Comparison of ENCODE assay signal across 8 cellular contexts in the genomic region with DNA sequence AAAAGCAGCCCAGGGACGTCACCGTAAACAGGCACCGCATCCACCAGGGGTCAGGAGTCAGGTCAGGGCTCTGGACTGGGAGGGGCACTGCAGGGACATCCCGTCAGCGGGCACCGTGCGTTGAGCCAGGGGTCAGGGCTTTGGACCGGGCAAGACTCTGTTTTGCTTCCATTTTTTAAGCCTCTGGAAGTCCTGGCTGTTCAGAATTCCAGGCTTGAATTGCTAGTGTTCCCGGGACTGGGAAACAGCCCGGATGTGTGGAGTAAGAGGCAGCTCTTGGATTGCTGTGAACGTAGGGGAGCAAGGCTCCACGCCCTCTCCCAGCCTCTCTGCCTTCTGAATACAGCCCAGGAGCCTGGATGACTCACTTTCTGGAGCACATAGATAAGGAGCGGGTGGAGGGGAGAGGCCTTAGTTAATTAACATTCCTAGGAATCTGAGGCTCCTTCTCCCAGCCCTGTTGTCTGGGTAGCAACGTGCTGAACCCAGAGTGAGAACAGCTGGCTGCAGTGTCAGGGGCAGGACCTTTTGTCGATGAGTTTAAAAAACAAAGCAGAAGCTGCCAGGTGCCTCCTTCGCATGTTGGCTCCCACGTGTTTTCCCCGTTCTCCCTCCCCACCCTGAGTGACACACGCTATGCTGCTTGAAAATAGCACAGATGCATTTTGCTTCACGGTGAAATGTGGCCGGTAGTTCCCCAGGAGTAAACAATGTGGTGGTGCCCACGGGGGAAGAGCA. TPM values are rescaled to one million over a fixed set of nuclear protein-coding genes. Genes with fewer than 3 reads are reported as not detected.
A peak's percentile ranks its signal among the peaks of the same experiment; 100 is the strongest.
DNase-seq lines count a peak whose midpoint lies in the region; ATAC-seq and TF ChIP-seq lines count a peak whose summit lies in the region.

No MANE protein-coding gene starts in this region.

- BruUV-seq in A673 (replicated peaks; lab: Mats Ljungman, UMichigan) = no TSS peak

- no peaks in the 10 kb centered on the region for H3K27me3 Mint-ChIP-seq in T-helper 17 cell
- H3K27me3 Mint-ChIP-seq in activated CD8-positive, alpha-beta memory T cell treated with anti-CD3 and anti-CD28 coated beads, Interleukin-2, amount 10 ng/mL, durations not matched to agents 7 days and 5 days = no peaks in the 10 kb centered on the region

- POLR2A ChIA-PET in A673 (lab: Charles Lee; ENCODE audit: low non-redundant PET) = no interaction called here
- POLR2A ChIA-PET in GM10248 (lab: Yijun Ruan, JAX) = no interaction called here

- no peaks in the 10 kb centered on the region for H3K9me2 ChIP-seq in neural cell (ENCODE audit: insufficient read depth, low read length)

- H3K36me3 ChIP-seq in A673 (ENCODE audit: insufficient read depth, low read length, poor library complexity, severe bottlenecking) (no peaks in the 10 kb centered on the region), neural cell (ENCODE audit: insufficient read depth, low read length) (no peaks in the 10 kb centered on the region)

- no peaks in the 10 kb centered on the region for H4K20me1 ChIP-seq in neural cell (ENCODE audit: insufficient read depth)

- H3K4me1 Mint-ChIP-seq in T-helper 17 cell = peaks cover 21% of the 10 kb centered on the region
- H3K4me1 Mint-ChIP-seq in activated CD8-positive, alpha-beta memory T cell treated with anti-CD3 and anti-CD28 coated beads, Interleukin-2, amount 10 ng/mL, durations not matched to agents 7 days and 5 days = no peaks in the 10 kb centered on the region

- H3K9me3 ChIP-seq in A673 (ENCODE audit: low read depth, low read length, poor library complexity, severe bottlenecking) = no peaks in the 10 kb centered on the region
- no peaks in the 10 kb centered on the region for H3K9me3 ChIP-seq in T-helper 17 cell (ENCODE audit: control insufficient read depth, low read length, poor library complexity, severe bottlenecking)
- H3K9me3 ChIP-seq in neural cell (ENCODE audit: low read length) = no peaks in the 10 kb centered on the region

- H3K4me1 ChIP-seq in A673 (ENCODE audit: insufficient read depth, low read length, poor library complexity, severe bottlenecking) = peaks cover 7% of the 10 kb centered on the region

- intact Hi-C loops in A673 (cut with micrococcal nuclease; ENCODE audit: unreplicated experiment) = no loop called here

- TF ChIP-seq EP300 in neural cell (conservative IDR thresholded peaks at IDR 0.05; ENCODE audit: poor library complexity, severe bottlenecking) = no peak

- H2AFZ ChIP-seq in neural cell (ENCODE audit: low read depth, low read length) = no peak overlapping the region

- ATAC-seq in HG03460 (IDR thresholded peaks at IDR 0.05; ENCODE audit: unreplicated experiment) (peak; percentile 40), T-helper 17 cell (peak; percentile 12)
- no peak for ATAC-seq in activated CD8-positive, alpha-beta memory T cell treated with anti-CD3 and anti-CD28 coated beads, Interleukin-2, amount 10 ng/mL, durations not matched to agents 7 days and 5 days

- peaks cover 6% of the 10 kb centered on the region for H3F3A ChIP-seq in neural cell (ENCODE audit: insufficient read depth, low read length, poor library complexity, severe bottlenecking)

- H3K27me3 ChIP-seq in A673 (replicated peaks; ENCODE audit: insufficient read depth, low read depth, low read length, poor library complexity) (no peaks in the 10 kb centered on the region), neural cell (ENCODE audit: insufficient read depth, low read depth, low read length) (no peaks in the 10 kb centered on the region)

- H3K9me3 Mint-ChIP-seq in activated CD8-positive, alpha-beta memory T cell treated with anti-CD3 and anti-CD28 coated beads, Interleukin-2, amount 10 ng/mL, durations not matched to agents 7 days and 5 days (ENCODE audit: low read depth) = no peaks in the 10 kb centered on the region

- no peak overlapping the region for H3K27ac ChIP-seq in A673 (ENCODE audit: low read depth, low read length, poor library complexity, severe bottlenecking)
- H3K27ac ChIP-seq in neural cell (ENCODE audit: low read length) = no peak overlapping the region

- TF ChIP-seq CTCF in A673 (conservative IDR thresholded peaks at IDR 0.05; ENCODE audit: low read depth, low read length) (no peak), GM10248 (IDR thresholded peaks at IDR 0.05; ENCODE audit: control extremely low read depth, extremely low read depth, low read depth, missing control alignments) (no peak), neural cell (IDR thresholded peaks at IDR 0.05; ENCODE audit: poor library complexity, severe bottlenecking) (peak; percentile 19)

- DNase-seq in A673 (ENCODE audit: low spot score) (peak; percentile 75), GM10248 (ENCODE audit: extremely low spot score) (peak; percentile 75), T-helper 17 cell (no peak), fibroblast of the conjunctiva (ENCODE audit: low read depth) (peak; percentile 71), cerebellar nuclear complex (lab: John Stamatoyannopoulos, UW) (no peak)
- no peak for DNase-seq in activated CD8-positive, alpha-beta memory T cell treated with anti-CD3 and anti-CD28 coated beads, Interleukin-2, amount 10 ng/mL, durations not matched to agents 7 days and 5 days

- no peaks in the 10 kb centered on the region for H3K79me2 ChIP-seq in neural cell (replicated peaks; ENCODE audit: insufficient read depth, low read length)

- H3K9ac ChIP-seq in neural cell (ENCODE audit: low read length) = peak overlapping the region; percentile 3

- H3K4me2 ChIP-seq in neural cell (ENCODE audit: low read length) = no peak overlapping the region

- H3K36me3 Mint-ChIP-seq in T-helper 17 cell (ENCODE audit: low read depth) = no peaks in the 10 kb centered on the region
- no peaks in the 10 kb centered on the region for H3K36me3 Mint-ChIP-seq in activated CD8-positive, alpha-beta memory T cell treated with anti-CD3 and anti-CD28 coated beads, Interleukin-2, amount 10 ng/mL, durations not matched to agents 7 days and 5 days

- no peak overlapping the region for H3K4me3 Mint-ChIP-seq in T-helper 17 cell
- H3K4me3 Mint-ChIP-seq in activated CD8-positive, alpha-beta memory T cell treated with anti-CD3 and anti-CD28 coated beads, Interleukin-2, amount 10 ng/mL, durations not matched to agents 7 days and 5 days = no peak overlapping the region

- TF ChIP-seq RAD21 in neural cell (conservative IDR thresholded peaks at IDR 0.05) = no peak

- H3K4me3 ChIP-seq in A673 (ENCODE audit: low read depth, low read length, poor library complexity, severe bottlenecking) (no peak overlapping the region), neural cell (ENCODE audit: low read length) (no peak overlapping the region)

- peak overlapping the region; percentile 27 for H3K27ac Mint-ChIP-seq in T-helper 17 cell
- H3K27ac Mint-ChIP-seq in activated CD8-positive, alpha-beta memory T cell treated with anti-CD3 and anti-CD28 coated beads, Interleukin-2, amount 10 ng/mL, durations not matched to agents 7 days and 5 days = no peak overlapping the region

- CTCF ChIA-PET in A673 (lab: Charles Lee) (interaction anchor here (0.5 kb wide), 1 partner anchor 85 kb away, joined by 10 read pairs; no protein-coding TSS in a partner anchor), GM10248 (lab: Yijun Ruan, JAX) (interaction anchor here (1.5 kb wide), 1 partner anchor 162 kb away, joined by 6 read pairs; no protein-coding TSS in a partner anchor)
- CTCF ChIA-PET in activated CD8-positive, alpha-beta memory T cell treated with anti-CD3 and anti-CD28 coated beads, Interleukin-2, amount 10 ng/mL, durations not matched to agents 7 days and 5 days (lab: Charles Lee) = no interaction called here

TF ChIP-seq in neural cell, 6 proteins besides CTCF, POLR2A, EP300 and RAD21:
- no peak for TF ChIP-seq TAF1 (IDR thresholded peaks at IDR 0.05; ENCODE audit: low read depth)
- peak; percentile 52 for TF ChIP-seq MXI1 (conservative IDR thresholded peaks at IDR 0.05; ENCODE audit: poor library complexity, severe bottlenecking)
- TF ChIP-seq POLR2AphosphoS5 (IDR thresholded peaks at IDR 0.05) = no peak
- TF ChIP-seq, protein P1, sequence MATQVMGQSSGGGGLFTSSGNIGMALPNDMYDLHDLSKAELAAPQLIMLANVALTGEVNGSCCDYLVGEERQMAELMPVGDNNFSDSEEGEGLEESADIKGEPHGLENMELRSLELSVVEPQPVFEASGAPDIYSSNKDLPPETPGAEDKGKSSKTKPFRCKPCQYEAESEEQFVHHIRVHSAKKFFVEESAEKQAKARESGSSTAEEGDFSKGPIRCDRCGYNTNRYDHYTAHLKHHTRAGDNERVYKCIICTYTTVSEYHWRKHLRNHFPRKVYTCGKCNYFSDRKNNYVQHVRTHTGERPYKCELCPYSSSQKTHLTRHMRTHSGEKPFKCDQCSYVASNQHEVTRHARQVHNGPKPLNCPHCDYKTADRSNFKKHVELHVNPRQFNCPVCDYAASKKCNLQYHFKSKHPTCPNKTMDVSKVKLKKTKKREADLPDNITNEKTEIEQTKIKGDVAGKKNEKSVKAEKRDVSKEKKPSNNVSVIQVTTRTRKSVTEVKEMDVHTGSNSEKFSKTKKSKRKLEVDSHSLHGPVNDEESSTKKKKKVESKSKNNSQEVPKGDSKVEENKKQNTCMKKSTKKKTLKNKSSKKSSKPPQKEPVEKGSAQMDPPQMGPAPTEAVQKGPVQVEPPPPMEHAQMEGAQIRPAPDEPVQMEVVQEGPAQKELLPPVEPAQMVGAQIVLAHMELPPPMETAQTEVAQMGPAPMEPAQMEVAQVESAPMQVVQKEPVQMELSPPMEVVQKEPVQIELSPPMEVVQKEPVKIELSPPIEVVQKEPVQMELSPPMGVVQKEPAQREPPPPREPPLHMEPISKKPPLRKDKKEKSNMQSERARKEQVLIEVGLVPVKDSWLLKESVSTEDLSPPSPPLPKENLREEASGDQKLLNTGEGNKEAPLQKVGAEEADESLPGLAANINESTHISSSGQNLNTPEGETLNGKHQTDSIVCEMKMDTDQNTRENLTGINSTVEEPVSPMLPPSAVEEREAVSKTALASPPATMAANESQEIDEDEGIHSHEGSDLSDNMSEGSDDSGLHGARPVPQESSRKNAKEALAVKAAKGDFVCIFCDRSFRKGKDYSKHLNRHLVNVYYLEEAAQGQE (IDR thresholded peaks at IDR 0.05; ENCODE audit: borderline replicate concordance) = peak; percentile 89
- TF ChIP-seq SMC3 (conservative IDR thresholded peaks at IDR 0.05; ENCODE audit: poor library complexity) = no peak

RNA-seq across cellular contexts. Expression of a gene that starts 21.9 kb away (rescaled TPM):
- 9.4 and 11.8 TPM in 2 replicates for total RNA-seq in A673 (2021)
- total RNA-seq in T-helper 17 cell = 10 to 100 TPM; 56.8 to 79.5 TPM
- 3.0 TPM in 2 replicates for polyA plus RNA-seq in neural cell
- polyA minus RNA-seq in neural cell = 9.5 and 12.3 TPM in 2 replicates
- total RNA-seq in activated CD8-positive, alpha-beta memory T cell treated with anti-CD3 and anti-CD28 coated beads, Interleukin-2, amount 10 ng/mL, durations not matched to agents 7 days and 5 days = 10 to 100 TPM; 40.0 to 43.5 TPM

Comparison
In these comparisons a context has a peak if more than half of its experiments do, and no peak if none do; other contexts are left out.
1. DNase-seq: peak in A673 (single experiment), GM10248 (single experiment) and fibroblast of the conjunctiva (single experiment); none in T-helper 17 cell (0 of 3), cerebellar nuclear complex (0 of 2) and activated CD8-positive, alpha-beta memory T cell treated with anti-CD3 and anti-CD28 coated beads, Interleukin-2, amount 10 ng/mL, durations not matched to agents 7 days and 5 days (single experiment).